ENCODE assay signal across 29 cellular contexts in genomic region chr7:13496971-13497370, GRCh38.
"Had no signal": no experiment of that assay in that cellular context is flagged by ENCODE, and none has a peak within 500 bp of the region (broad histone marks: within the 10 kb centered on the region; RNA-seq: fewer than 3 reads in every experiment).

No MANE protein-coding gene starts in this region.

- H3K9me3 ChIP-seq: ascending aorta, SJSA1 had no signal

- H3K4me3 ChIP-seq: ascending aorta, cardiac muscle cell, SJSA1 had no signal

- ATAC-seq: activated CD4-positive, CD25-positive, alpha-beta regulatory T cell treated with anti-CD3 and anti-CD28 coated beads, Interleukin-2, amount 50 U/mL, for 24 hours; activated CD8-positive, alpha-beta T cell treated with anti-CD3 and anti-CD28 coated beads for 36 hours; activated T-cell treated with anti-CD3 and anti-CD28 coated beads, Interleukin-2, amount 50 U/mL, for 72 hours; PC-3; SK-N-SH treated with all-trans-retinoic acid at 6 μM for 48 hours; T-helper 17 cell had no signal

- H3K27ac Mint-ChIP-seq: activated CD8-positive, alpha-beta T cell treated with anti-CD3 and anti-CD28 coated beads for 36 hours; activated T-cell treated with anti-CD3 and anti-CD28 coated beads, Interleukin-2, amount 50 U/mL, for 72 hours; activated T-helper 2 cell treated with anti-CD3 and anti-CD28 coated beads, Interferon-gamma antibody, Interleukin-2, Interleukin-4, amounts not matched to agents 10 μg/mL and 5 μg/mL and 100 μg/mL, durations not matched to agents 14 hours and 24 hours and 36 hours; brain; T-helper 17 cell had no signal

- H3K36me3 ChIP-seq: ascending aorta, cardiac muscle cell, SJSA1 had no signal

- H3K36me3 Mint-ChIP-seq: brain had no signal

- DNase-seq: activated CD4-positive, alpha-beta T cell treated with anti-CD3 and anti-CD28 coated beads for 4 hours; activated CD8-positive, alpha-beta memory T cell treated with anti-CD3 and anti-CD28 coated beads, Interleukin-2, amount 50 U/mL, for 4 hours; activated CD8-positive, alpha-beta T cell treated with anti-CD3 and anti-CD28 coated beads for 36 hours; activated gamma-delta T cell treated with Interleukin-2 at 50 U/mL for 16 hours; activated naive CD4-positive, alpha-beta T cell treated with anti-CD3 and anti-CD28 coated beads, Interleukin-2, amount 50 U/mL, for 16 hours; activated T-cell treated with anti-CD3 and anti-CD28 coated beads, Interleukin-2, amount 50 U/mL, for 72 hours; amniotic stem cell; Kasumi-1; KBM-7; NCI-H1048; NCI-H1417; NCI-H1930; NCI-H2171; NCI-H2227 treated with DMSO at 0.1 percent for 48 hours; NCI-H526; NCI-H774; PC-3; SHP77; T-helper 17 cell; T-helper 9 cell had no signal

- H3K4me1 ChIP-seq: ascending aorta, SJSA1 had no signal

- H3K27me3 ChIP-seq: ascending aorta, cardiac muscle cell, SJSA1 had no signal

- FAIRE-seq: RCC 7860, TTC549 had no signal

- H3K27ac ChIP-seq: ascending aorta, cardiac muscle cell, SJSA1 had no signal
